Comparison of ENCODE assay signal across 8 cellular contexts in the genomic region with DNA sequence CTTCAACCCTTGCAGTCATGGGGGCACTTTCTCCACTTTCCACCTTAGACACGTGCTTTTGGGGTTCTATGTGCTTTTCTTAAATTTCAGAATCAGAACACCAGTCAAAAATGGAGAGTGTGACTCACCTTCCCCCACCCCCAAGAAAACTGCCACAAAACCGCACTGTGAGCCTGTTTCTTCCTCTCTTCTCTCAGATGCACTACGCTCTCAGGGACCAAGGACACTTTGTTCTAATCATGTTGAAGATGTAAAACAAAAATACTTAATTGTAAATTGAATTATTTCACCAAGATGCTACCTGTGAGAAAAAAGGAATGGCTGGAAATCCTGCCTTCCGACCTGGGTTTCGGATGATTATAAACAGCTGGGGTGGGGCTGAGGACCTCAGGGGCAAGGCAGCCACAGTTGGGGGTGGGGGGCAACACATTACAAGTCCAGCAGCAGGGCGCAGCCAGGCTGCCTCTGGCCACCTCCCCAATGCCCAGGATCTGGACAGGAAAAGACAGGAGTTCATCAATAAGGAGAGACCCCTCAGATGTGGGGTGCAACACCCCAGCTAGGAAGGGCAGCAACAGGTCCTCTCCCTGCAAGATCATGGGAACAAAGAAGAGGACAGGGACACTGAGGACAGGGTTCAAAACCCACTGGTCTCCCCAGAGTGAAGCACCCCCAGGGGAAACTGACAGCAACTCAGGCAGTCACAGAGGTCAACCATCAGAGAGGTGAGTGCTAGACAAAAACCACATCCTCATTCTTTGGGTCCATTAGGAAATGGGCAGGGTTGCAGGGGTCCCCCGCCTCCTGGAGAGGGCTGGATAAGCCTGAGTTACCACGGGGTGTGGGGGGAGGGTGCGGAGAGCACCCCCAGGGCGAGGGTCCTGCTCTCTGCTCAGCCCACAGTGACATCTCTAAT. TPM values are rescaled to one million over a fixed set of nuclear protein-coding genes. Genes with fewer than 3 reads are reported as not detected.
A peak's percentile ranks its signal among the peaks of the same experiment; 100 is the strongest.
DNase-seq lines count a peak whose midpoint lies in the region; ATAC-seq lines count a peak whose summit lies in the region.

No MANE protein-coding gene starts in this region.

- H3K4me3 Mint-ChIP-seq in activated T-helper 2 cell treated with anti-CD3 and anti-CD28 coated beads, Interferon-gamma antibody, Interleukin-2, Interleukin-4, amounts not matched to agents 10 μg/mL and 5 μg/mL and 100 μg/mL, durations not matched to agents 14 hours and 24 hours and 36 hours (ENCODE audit: low read depth), result peak overlapping the region; percentile 75

- peaks cover 18% of the 10 kb centered on the region for H3K4me1 ChIP-seq in NT2/D1 (ENCODE audit: insufficient read depth, insufficient read length)

- H3K27me3 ChIP-seq in H7 (ENCODE audit: control insufficient read depth, insufficient read depth, low read length), result no peaks in the 10 kb centered on the region
- H3K27me3 ChIP-seq in NT2/D1 (ENCODE audit: insufficient read depth, insufficient read length), result no peaks in the 10 kb centered on the region

- H3K36me3 Mint-ChIP-seq in activated T-helper 2 cell treated with anti-CD3 and anti-CD28 coated beads, Interferon-gamma antibody, Interleukin-2, Interleukin-4, amounts not matched to agents 10 μg/mL and 5 μg/mL and 100 μg/mL, durations not matched to agents 14 hours and 24 hours and 36 hours (ENCODE audit: low read depth), result peaks cover 84% of the 10 kb centered on the region

- DNase-seq in GDM1 (lab: John Stamatoyannopoulos, UW) (peak; percentile 50), H7 (peak; percentile 43), NT2/D1 (ENCODE audit: low read depth, low spot score) (no peak), renal cortical epithelial cell (ENCODE audit: low read depth) (peak; percentile 38), NCI-H1092 (lab: John Stamatoyannopoulos, UW) (no peak), NCI-H1930 (lab: John Stamatoyannopoulos, UW) (no peak)
- peak; percentile 82 for DNase-seq in activated T-helper 2 cell treated with anti-CD3 and anti-CD28 coated beads, Interferon-gamma antibody, Interleukin-2, Interleukin-4, amounts not matched to agents 10 μg/mL and 5 μg/mL and 100 μg/mL, durations not matched to agents 14 hours and 24 hours and 36 hours (ENCODE audit: low spot score)

- H3K27me3 Mint-ChIP-seq in activated T-helper 2 cell treated with anti-CD3 and anti-CD28 coated beads, Interferon-gamma antibody, Interleukin-2, Interleukin-4, amounts not matched to agents 10 μg/mL and 5 μg/mL and 100 μg/mL, durations not matched to agents 14 hours and 24 hours and 36 hours (ENCODE audit: low read depth), result no peaks in the 10 kb centered on the region

- ATAC-seq in GM19324 (IDR thresholded peaks at IDR 0.05; ENCODE audit: low FRiP score, unreplicated experiment), result no peak

- H3K4me1 Mint-ChIP-seq in activated T-helper 2 cell treated with anti-CD3 and anti-CD28 coated beads, Interferon-gamma antibody, Interleukin-2, Interleukin-4, amounts not matched to agents 10 μg/mL and 5 μg/mL and 100 μg/mL, durations not matched to agents 14 hours and 24 hours and 36 hours (ENCODE audit: low read depth), result peaks cover 93% of the 10 kb centered on the region

- H3K36me3 ChIP-seq in H7 (replicated peaks; ENCODE audit: control insufficient read depth, insufficient read depth, low read length) (no peaks in the 10 kb centered on the region; the same call in 1 of the 2 replicates), NT2/D1 (ENCODE audit: insufficient read depth, insufficient read length, low read length) (no peaks in the 10 kb centered on the region)

- H3K9ac ChIP-seq in NT2/D1 (ENCODE audit: insufficient read length, low read depth), result peak overlapping the region; percentile 23

- H3K9me3 ChIP-seq in NT2/D1 (ENCODE audit: insufficient read depth, low read length), result no peaks in the 10 kb centered on the region

- no peaks in the 10 kb centered on the region for H3K9me3 Mint-ChIP-seq in activated T-helper 2 cell treated with anti-CD3 and anti-CD28 coated beads, Interferon-gamma antibody, Interleukin-2, Interleukin-4, amounts not matched to agents 10 μg/mL and 5 μg/mL and 100 μg/mL, durations not matched to agents 14 hours and 24 hours and 36 hours

- peak overlapping the region; percentile 99 for H3K27ac Mint-ChIP-seq in activated T-helper 2 cell treated with anti-CD3 and anti-CD28 coated beads, Interferon-gamma antibody, Interleukin-2, Interleukin-4, amounts not matched to agents 10 μg/mL and 5 μg/mL and 100 μg/mL, durations not matched to agents 14 hours and 24 hours and 36 hours

- intact Hi-C loops in activated T-helper 2 cell treated with anti-CD3 and anti-CD28 coated beads, Interferon-gamma antibody, Interleukin-2, Interleukin-4, amounts not matched to agents 10 μg/mL and 5 μg/mL and 100 μg/mL, durations not matched to agents 14 hours and 24 hours and 36 hours (cut with micrococcal nuclease), result loop anchor here (1.0 to 10.0 kb wide), 4 partner anchors 27 to 281 kb away; no protein-coding TSS in a partner anchor

- H3K4me3 ChIP-seq in H7 (ENCODE audit: insufficient read depth, low read depth, low read length) (no peak overlapping the region), NT2/D1 (ENCODE audit: insufficient read length, low read depth) (no peak overlapping the region)

RNA-seq across cellular contexts. Expression of gene SEMA4D, which starts 33.7 kb away (rescaled TPM):
- 17.0 and 23.6 TPM in 2 replicates for total RNA-seq in H7 (2014; rRNA removed; shearing (Covaris generic))
- 317 and 330 TPM in 2 replicates for total RNA-seq in activated T-helper 2 cell treated with anti-CD3 and anti-CD28 coated beads, Interferon-gamma antibody, Interleukin-2, Interleukin-4, amounts not matched to agents 10 μg/mL and 5 μg/mL and 100 μg/mL, durations not matched to agents 14 hours and 24 hours and 36 hours
- total RNA-seq in renal cortical epithelial cell, result 6.9 and 55.4 TPM in 2 replicates

Comparison
In these comparisons a context has a peak if more than half of its experiments do, and no peak if none do; other contexts are left out.
1. DNase-seq: peak in GDM1 (single experiment), H7 (single experiment), activated T-helper 2 cell treated with anti-CD3 and anti-CD28 coated beads, Interferon-gamma antibody, Interleukin-2, Interleukin-4, amounts not matched to agents 10 μg/mL and 5 μg/mL and 100 μg/mL, durations not matched to agents 14 hours and 24 hours and 36 hours (single experiment) and renal cortical epithelial cell (single experiment); none in NT2/D1 (single experiment), NCI-H1092 (single experiment) and NCI-H1930 (0 of 2).